1 cellular context compared by ENCODE assay signal in the genomic region with DNA sequence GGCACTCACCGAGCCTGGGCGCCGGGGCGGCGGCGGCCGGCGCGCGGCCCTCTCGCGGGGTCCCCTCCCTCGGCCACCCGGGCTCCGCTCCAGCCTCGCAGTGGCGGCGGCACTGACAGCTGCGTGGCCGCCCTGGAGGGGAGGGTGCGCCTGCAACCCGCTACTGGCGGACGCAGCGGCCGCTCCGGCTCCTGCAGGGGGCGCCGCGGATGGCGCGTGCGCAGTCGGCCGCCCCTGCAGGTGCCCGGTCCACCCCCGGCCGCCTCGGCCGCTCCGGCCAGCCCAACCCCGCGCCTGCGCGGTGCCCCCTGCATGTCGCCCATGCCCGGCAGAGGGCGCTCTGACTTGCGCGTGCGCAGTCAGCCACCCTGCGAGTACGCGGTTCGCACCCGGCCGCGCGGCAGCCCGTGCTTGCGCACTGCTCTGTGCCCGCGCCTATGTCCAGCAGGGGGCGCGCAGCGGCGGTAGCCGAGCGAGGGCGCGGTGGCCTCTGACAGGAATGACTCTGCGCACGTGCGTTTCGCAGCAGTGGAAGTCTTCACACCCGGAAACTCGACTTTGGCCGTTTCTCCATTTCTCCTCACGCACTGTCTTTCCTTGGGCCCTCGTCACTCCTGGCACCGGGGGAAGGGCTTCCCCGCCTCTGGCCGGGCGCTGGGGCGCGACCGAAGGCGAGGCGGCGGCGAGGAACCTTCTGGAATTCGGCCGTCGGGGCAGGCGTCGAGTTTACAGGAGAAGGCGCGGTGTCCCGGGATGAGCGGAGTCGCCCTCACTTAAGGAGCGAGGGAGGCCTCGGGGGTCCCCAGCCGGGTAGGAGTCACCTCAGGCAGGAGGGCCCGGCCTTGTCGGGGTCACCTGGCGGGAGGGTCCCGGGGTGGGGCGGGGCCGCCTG.
A peak's percentile ranks its signal among the peaks of the same experiment; 100 is the strongest.
TF ChIP-seq lines count a peak whose summit lies in the region.

A gene (minus strand): TSS at position 165 of the 892 bp plus-strand sequence. CDS start 14,262 bp downstream, outside the sequence.

TF ChIP-seq in HEK293, 187 proteins besides CTCF, POLR2A, EP300 and RAD21 (continued from another document):
- TF ChIP-seq, protein P1, sequence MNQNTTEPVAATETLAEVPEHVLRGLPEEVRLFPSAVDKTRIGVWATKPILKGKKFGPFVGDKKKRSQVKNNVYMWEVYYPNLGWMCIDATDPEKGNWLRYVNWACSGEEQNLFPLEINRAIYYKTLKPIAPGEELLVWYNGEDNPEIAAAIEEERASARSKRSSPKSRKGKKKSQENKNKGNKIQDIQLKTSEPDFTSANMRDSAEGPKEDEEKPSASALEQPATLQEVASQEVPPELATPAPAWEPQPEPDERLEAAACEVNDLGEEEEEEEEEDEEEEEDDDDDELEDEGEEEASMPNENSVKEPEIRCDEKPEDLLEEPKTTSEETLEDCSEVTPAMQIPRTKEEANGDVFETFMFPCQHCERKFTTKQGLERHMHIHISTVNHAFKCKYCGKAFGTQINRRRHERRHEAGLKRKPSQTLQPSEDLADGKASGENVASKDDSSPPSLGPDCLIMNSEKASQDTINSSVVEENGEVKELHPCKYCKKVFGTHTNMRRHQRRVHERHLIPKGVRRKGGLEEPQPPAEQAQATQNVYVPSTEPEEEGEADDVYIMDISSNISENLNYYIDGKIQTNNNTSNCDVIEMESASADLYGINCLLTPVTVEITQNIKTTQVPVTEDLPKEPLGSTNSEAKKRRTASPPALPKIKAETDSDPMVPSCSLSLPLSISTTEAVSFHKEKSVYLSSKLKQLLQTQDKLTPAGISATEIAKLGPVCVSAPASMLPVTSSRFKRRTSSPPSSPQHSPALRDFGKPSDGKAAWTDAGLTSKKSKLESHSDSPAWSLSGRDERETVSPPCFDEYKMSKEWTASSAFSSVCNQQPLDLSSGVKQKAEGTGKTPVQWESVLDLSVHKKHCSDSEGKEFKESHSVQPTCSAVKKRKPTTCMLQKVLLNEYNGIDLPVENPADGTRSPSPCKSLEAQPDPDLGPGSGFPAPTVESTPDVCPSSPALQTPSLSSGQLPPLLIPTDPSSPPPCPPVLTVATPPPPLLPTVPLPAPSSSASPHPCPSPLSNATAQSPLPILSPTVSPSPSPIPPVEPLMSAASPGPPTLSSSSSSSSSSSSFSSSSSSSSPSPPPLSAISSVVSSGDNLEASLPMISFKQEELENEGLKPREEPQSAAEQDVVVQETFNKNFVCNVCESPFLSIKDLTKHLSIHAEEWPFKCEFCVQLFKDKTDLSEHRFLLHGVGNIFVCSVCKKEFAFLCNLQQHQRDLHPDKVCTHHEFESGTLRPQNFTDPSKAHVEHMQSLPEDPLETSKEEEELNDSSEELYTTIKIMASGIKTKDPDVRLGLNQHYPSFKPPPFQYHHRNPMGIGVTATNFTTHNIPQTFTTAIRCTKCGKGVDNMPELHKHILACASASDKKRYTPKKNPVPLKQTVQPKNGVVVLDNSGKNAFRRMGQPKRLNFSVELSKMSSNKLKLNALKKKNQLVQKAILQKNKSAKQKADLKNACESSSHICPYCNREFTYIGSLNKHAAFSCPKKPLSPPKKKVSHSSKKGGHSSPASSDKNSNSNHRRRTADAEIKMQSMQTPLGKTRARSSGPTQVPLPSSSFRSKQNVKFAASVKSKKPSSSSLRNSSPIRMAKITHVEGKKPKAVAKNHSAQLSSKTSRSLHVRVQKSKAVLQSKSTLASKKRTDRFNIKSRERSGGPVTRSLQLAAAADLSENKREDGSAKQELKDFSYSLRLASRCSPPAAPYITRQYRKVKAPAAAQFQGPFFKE (tag by site-specific recombination; IDR thresholded peaks at IDR 0.05; ENCODE audit: borderline replicate concordance): no peak; the same call in 1 of the 2 replicates
- no peak for TF ChIP-seq ZBTB48 (tag by site-specific recombination; IDR thresholded peaks at IDR 0.05)
- TF ChIP-seq, protein P2, sequence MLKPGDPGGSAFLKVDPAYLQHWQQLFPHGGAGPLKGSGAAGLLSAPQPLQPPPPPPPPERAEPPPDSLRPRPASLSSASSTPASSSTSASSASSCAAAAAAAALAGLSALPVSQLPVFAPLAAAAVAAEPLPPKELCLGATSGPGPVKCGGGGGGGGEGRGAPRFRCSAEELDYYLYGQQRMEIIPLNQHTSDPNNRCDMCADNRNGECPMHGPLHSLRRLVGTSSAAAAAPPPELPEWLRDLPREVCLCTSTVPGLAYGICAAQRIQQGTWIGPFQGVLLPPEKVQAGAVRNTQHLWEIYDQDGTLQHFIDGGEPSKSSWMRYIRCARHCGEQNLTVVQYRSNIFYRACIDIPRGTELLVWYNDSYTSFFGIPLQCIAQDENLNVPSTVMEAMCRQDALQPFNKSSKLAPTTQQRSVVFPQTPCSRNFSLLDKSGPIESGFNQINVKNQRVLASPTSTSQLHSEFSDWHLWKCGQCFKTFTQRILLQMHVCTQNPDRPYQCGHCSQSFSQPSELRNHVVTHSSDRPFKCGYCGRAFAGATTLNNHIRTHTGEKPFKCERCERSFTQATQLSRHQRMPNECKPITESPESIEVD (tag by site-specific recombination; IDR thresholded peaks at IDR 0.05): no peak
- no peak for TF ChIP-seq TCF7L2 (IDR thresholded peaks at IDR 0.05; ENCODE audit: borderline replicate concordance, low read depth, low read length)
- no peak for TF ChIP-seq ZNF214 (tag by site-specific recombination; IDR thresholded peaks at IDR 0.05; ENCODE audit: borderline replicate concordance)
- TF ChIP-seq KLF16 (tag by site-specific recombination; IDR thresholded peaks at IDR 0.05): peak; percentile 82
- TF ChIP-seq SP7 (tag by site-specific recombination; IDR thresholded peaks at IDR 0.05): peak; percentile 80
- TF ChIP-seq MZF1 (tag by site-specific recombination; IDR thresholded peaks at IDR 0.05; ENCODE audit: borderline replicate concordance): no peak
- TF ChIP-seq, protein P3, sequence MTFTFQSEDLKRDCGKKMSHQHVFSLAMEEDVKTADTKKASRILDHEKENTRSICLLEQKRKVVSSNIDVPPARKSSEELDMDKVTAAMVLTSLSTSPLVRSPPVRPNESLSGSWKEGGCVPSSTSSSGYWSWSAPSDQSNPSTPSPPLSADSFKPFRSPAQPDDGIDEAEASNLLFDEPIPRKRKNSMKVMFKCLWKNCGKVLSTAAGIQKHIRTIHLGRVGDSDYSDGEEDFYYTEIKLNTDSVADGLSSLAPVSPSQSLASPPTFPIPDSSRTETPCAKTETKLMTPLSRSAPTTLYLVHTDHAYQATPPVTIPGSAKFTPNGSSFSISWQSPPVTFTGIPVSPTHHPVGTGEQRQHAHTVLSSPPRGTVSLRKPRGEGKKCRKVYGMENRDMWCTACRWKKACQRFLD (tag by site-specific recombination; IDR thresholded peaks at IDR 0.05): no peak
- peak; percentile 89 for TF ChIP-seq ZNF501 (tag by site-specific recombination; IDR thresholded peaks at IDR 0.05)
- TF ChIP-seq ZSCAN23 (tag by site-specific recombination; IDR thresholded peaks at IDR 0.05): no peak
- no peak for TF ChIP-seq ZNF529 (tag by site-specific recombination; IDR thresholded peaks at IDR 0.05; ENCODE audit: insufficient replicate concordance)
- peak; percentile 87 for TF ChIP-seq ZFP69B (tag by site-specific recombination; IDR thresholded peaks at IDR 0.05)
